ENCODE assay signal across 9 cellular contexts in genomic region chr12:49109631-49110172, GRCh38. TPM values are rescaled to one million over a fixed set of nuclear protein-coding genes. Genes with fewer than 3 reads are reported as not detected.
DNase-seq lines count a peak whose midpoint lies in the region; ATAC-seq, FAIRE-seq and TF ChIP-seq lines count a peak whose summit lies in the region.
"Had no signal": no experiment of that assay in that cellular context is flagged by ENCODE, and none has a peak within 500 bp of the region (broad histone marks: within the 10 kb centered on the region; RNA-seq: fewer than 3 reads in every experiment).

No MANE protein-coding gene starts in this region.

- H2BK5ac ChIP-seq in neuronal stem cell (ENCODE audit: low read length), result no peak overlapping the region

- H3K9me3 ChIP-seq in CD4-positive, alpha-beta T cell (ENCODE audit: control insufficient read depth, low read length), result no peaks in the 10 kb centered on the region
- H3K9me3 ChIP-seq in PC-3 (ENCODE audit: low read length) (no peaks in the 10 kb centered on the region), neuronal stem cell (replicated peaks in 1 of 2; ENCODE audit: control insufficient read depth in 2 of 2, insufficient read depth in 1 of 2, low read depth in 1 of 2, low read length in 2 of 2) (no peaks in the 10 kb centered on the region)

- CTCF ChIA-PET in CD4-positive, alpha-beta T cell (lab: Charles Lee), result interaction anchor here (0.8 to 4.9 kb wide), 9 partner anchors 10 to 597 kb away, joined by 3 to 38 read pairs (median 7); partner anchors contain the start of genes FMNL3, RHEBL1 and TUBA1B
- CTCF ChIA-PET in PC-3 (lab: Charles Lee), result interaction anchor here (1.0 kb wide), 1 partner anchor 22 kb away, joined by 3 read pairs; no protein-coding TSS in a partner anchor

- H3K23ac ChIP-seq in neuronal stem cell (ENCODE audit: low read depth, low read length, poor library complexity), result no peak overlapping the region

- no peaks in the 10 kb centered on the region for H3K36me3 ChIP-seq in PC-3 (ENCODE audit: low read depth, low read length)
- peaks cover 11 to 34% of the 10 kb centered on the region in 2 donors for H3K36me3 ChIP-seq in neuronal stem cell (replicated peaks in 1 of 2; ENCODE audit: control insufficient read depth in 2 of 2, insufficient read depth in 2 of 2, low read length in 2 of 2)

- H3K36me3 Mint-ChIP-seq in CD4-positive, alpha-beta T cell (ENCODE audit: low read depth), result peaks cover 45% of the 10 kb centered on the region
- H3K36me3 Mint-ChIP-seq in endothelial cell (ENCODE audit: low read depth, unreplicated experiment), result peaks cover 4% of the 10 kb centered on the region

- H4K8ac ChIP-seq in neuronal stem cell (ENCODE audit: low read depth, low read length), result no peak overlapping the region

- peaks cover 30% of the 10 kb centered on the region for H3K4me1 ChIP-seq in PC-3 (ENCODE audit: insufficient read depth, low read length)
- peaks cover 6 to 7% of the 10 kb centered on the region in 2 donors for H3K4me1 ChIP-seq in neuronal stem cell (ENCODE audit: control insufficient read depth in 2 of 2, insufficient read depth in 1 of 2, low read depth in 1 of 2, low read length in 2 of 2)

- FAIRE-seq in D721Med (lab: Jason Lieb, UNC), result no peak
- FAIRE-seq: endometrium had no signal

- H3K4me2 ChIP-seq in PC-3 (ENCODE audit: low read length) (peak overlapping the region; percentile 94), neuronal stem cell (ENCODE audit: insufficient read depth, low read length, poor library complexity, severe bottlenecking) (peak overlapping the region; percentile 61)

- peaks cover 35% of the 10 kb centered on the region for H3K4me1 Mint-ChIP-seq in CD4-positive, alpha-beta T cell (ENCODE audit: low read depth)
- H3K4me1 Mint-ChIP-seq in endothelial cell (ENCODE audit: unreplicated experiment), result peaks cover 40% of the 10 kb centered on the region

- H2AK5ac ChIP-seq in neuronal stem cell (ENCODE audit: low read depth, low read length), result no peak overlapping the region

- BruUV-seq in PC-3 (replicated peaks; lab: Mats Ljungman, UMichigan), result no TSS peak

- no peak overlapping the region for H2BK120ac ChIP-seq in neuronal stem cell (ENCODE audit: low read depth, low read length)

- POLR2A ChIA-PET in CD4-positive, alpha-beta T cell (lab: Charles Lee), result interaction anchor here (0.6 to 8.9 kb wide), 16 partner anchors 10 to 632 kb away, joined by 3 to 178 read pairs (median 7); partner anchors contain the start of genes DHH, RHEBL1, SPATS2 and TUBA1A
- POLR2A ChIA-PET in PC-3 (lab: Charles Lee; ENCODE audit: unreplicated experiment), result interaction anchor here (0.6 to 1.0 kb wide), 2 partner anchors 21 to 40 kb away, joined by 3 to 4 read pairs; partner anchors contain the start of gene RHEBL1

- DNase-seq in CD4-positive, alpha-beta T cell, result no peak
- DNase-seq in PC-3 (no peak), endothelial cell (ENCODE audit: low spot score) (no peak), neuronal stem cell (ENCODE audit: low spot score) (no peak), D721Med (ENCODE audit: insufficient read length, low spot score) (no peak), NCI-H146 treated with DMSO at 0.1 percent for 48 hours (lab: John Stamatoyannopoulos, UW; ENCODE audit: unreplicated experiment) (no peak), NCI-H82 treated with DMSO at 0.1 percent for 48 hours (lab: John Stamatoyannopoulos, UW; ENCODE audit: unreplicated experiment) (no peak), mucosa of gallbladder (ENCODE audit: low spot score) (no peak)

- H3F3A ChIP-seq in PC-3 (ENCODE audit: low read length, unreplicated experiment), result no peaks in the 10 kb centered on the region

- no peaks in the 10 kb centered on the region for H3K9me2 ChIP-seq in PC-3 (replicated peaks; ENCODE audit: low read length)

- peaks cover 34% of the 10 kb centered on the region for H3K79me2 ChIP-seq in PC-3 (ENCODE audit: low read length)

- peak overlapping the region; percentile 97 for H3K27ac Mint-ChIP-seq in CD4-positive, alpha-beta T cell
- H3K27ac Mint-ChIP-seq in endothelial cell (ENCODE audit: unreplicated experiment), result peak overlapping the region; percentile 95

- no peaks in the 10 kb centered on the region for H3K9me3 Mint-ChIP-seq in CD4-positive, alpha-beta T cell
- H3K9me3 Mint-ChIP-seq in endothelial cell (ENCODE audit: unreplicated experiment), result no peaks in the 10 kb centered on the region

- H3K27ac ChIP-seq in CD4-positive, alpha-beta T cell (ENCODE audit: low read depth, low read length), result peak overlapping the region; percentile 94
- no peak overlapping the region for H3K27ac ChIP-seq in PC-3 (ENCODE audit: low read length)
- no peak overlapping the region for H3K27ac ChIP-seq in neuronal stem cell (replicated peaks; ENCODE audit: low read length)

- H3K4ac ChIP-seq in neuronal stem cell (ENCODE audit: low read length), result no peak overlapping the region

- no peaks in the 10 kb centered on the region for H3K27me3 ChIP-seq in CD4-positive, alpha-beta T cell (ENCODE audit: control insufficient read depth, insufficient read depth, low read length)
- H3K27me3 ChIP-seq in PC-3 (ENCODE audit: low read length) (no peaks in the 10 kb centered on the region), neuronal stem cell (ENCODE audit: control insufficient read depth in 3 of 3, insufficient read depth in 3 of 3, low read depth in 1 of 3, low read length in 3 of 3) (no peaks in the 10 kb centered on the region)

- no peak for TF ChIP-seq CTCF in CD4-positive, alpha-beta T cell (IDR thresholded peaks at IDR 0.05)
- no peak for TF ChIP-seq CTCF in PC-3 (conservative IDR thresholded peaks at IDR 0.05; ENCODE audit: low read depth, low read length)
- TF ChIP-seq CTCF in endothelial cell (IDR thresholded peaks at IDR 0.05; ENCODE audit: unreplicated experiment), result no peak
- TF ChIP-seq CTCF in D721Med (IDR thresholded peaks at IDR 0.05; ENCODE audit: insufficient read depth, missing control alignments), result no peak

- H3K9ac ChIP-seq in PC-3 (ENCODE audit: low read length) (peak overlapping the region; percentile 78; the same call in 1 of the 2 replicates), neuronal stem cell (ENCODE audit: low read depth, low read length, poor library complexity) (no peak overlapping the region)

- no peak overlapping the region for H3K14ac ChIP-seq in neuronal stem cell (ENCODE audit: low read length)

- H3K18ac ChIP-seq in neuronal stem cell (ENCODE audit: low read length), result no peak overlapping the region

- H3K79me1 ChIP-seq in neuronal stem cell (ENCODE audit: low read depth, low read length), result peaks cover 4% of the 10 kb centered on the region

- H3K27me3 Mint-ChIP-seq in CD4-positive, alpha-beta T cell, result no peaks in the 10 kb centered on the region
- H3K27me3 Mint-ChIP-seq in endothelial cell (ENCODE audit: unreplicated experiment), result peaks cover 11% of the 10 kb centered on the region

- ATAC-seq in CD4-positive, alpha-beta T cell (ENCODE audit: poor library complexity), result no peak
- ATAC-seq in PC-3, result no peak

- WGBS in neuronal stem cell (ENCODE audit: extremely low coverage in 2 of 2, insufficient read length in 2 of 2, insufficient replicate concordance in 1 of 2), 2 donors, result no CpG with 5 or more reads among the region's 10 CpGs

- intact Hi-C loops in CD4-positive, alpha-beta T cell (cut with DNase I, micrococcal nuclease), result loop anchor here (1.0 to 5.0 kb wide), 5 partner anchors 15 to 83 kb away; partner anchors contain the start of genes DHH (in 1 of the 2) and TUBA1B (in 1 of the 2)
- intact Hi-C loops in PC-3 (cut with micrococcal nuclease), result loop anchor here (2.0 kb wide), 1 partner anchor 15 kb away; the partner anchor contains the start of gene DHH

- H4K91ac ChIP-seq in neuronal stem cell (ENCODE audit: low read depth, low read length, poor library complexity), result no peak overlapping the region

- peak overlapping the region; percentile 94 for H3K4me3 ChIP-seq in PC-3 (ENCODE audit: low read length)
- H3K4me3 ChIP-seq in neuronal stem cell (ENCODE audit: low read length in 2 of 2), result peak overlapping the region; percentile 81 to 91

- H2AFZ ChIP-seq in PC-3 (ENCODE audit: low read length) (peak overlapping the region; percentile 53), neuronal stem cell (ENCODE audit: low read length) (peak overlapping the region; percentile 89)

- no peak overlapping the region for H2BK12ac ChIP-seq in neuronal stem cell (ENCODE audit: low read length)

- no peaks in the 10 kb centered on the region for H4K20me1 ChIP-seq in PC-3 (ENCODE audit: low read length)

- H2BK15ac ChIP-seq in neuronal stem cell (ENCODE audit: low read length), result no peak overlapping the region

- H3K4me3 Mint-ChIP-seq in CD4-positive, alpha-beta T cell, result peak overlapping the region; percentile 89
- H3K4me3 Mint-ChIP-seq in endothelial cell (ENCODE audit: unreplicated experiment), result peak overlapping the region; percentile 99

RNA-seq across cellular contexts. Expression of gene LMBR1L, which starts 0.9 kb away (rescaled TPM):
- 100 to 1,000 TPM; 401 to 418 TPM for total RNA-seq in CD4-positive, alpha-beta T cell
- total RNA-seq in PC-3 (2014; rRNA removed), result 17.1 and 18.5 TPM in 2 replicates
- 175 TPM for total RNA-seq in endothelial cell (ENCODE audit: unreplicated experiment)
- polyA plus RNA-seq in neuronal stem cell (2013, experiment 1 of 2), result 46.3 TPM
- 47.9 TPM for polyA plus RNA-seq in neuronal stem cell (2013, experiment 2 of 2)
- total RNA-seq in mucosa of gallbladder, result 53.1 TPM

RNA-seq across cellular contexts. Expression of gene DHH, which starts 15.1 kb away (rescaled TPM):
- total RNA-seq in CD4-positive, alpha-beta T cell, result 1 to 10 TPM in 1 of 2 experiments, under 1 TPM in 1; 0.71 to 1.1 TPM
- 0.04 and 0.23 TPM in 2 replicates for total RNA-seq in PC-3 (2014; rRNA removed)
- total RNA-seq in endothelial cell (ENCODE audit: unreplicated experiment), result 0.46 TPM
- 0.14 TPM for polyA plus RNA-seq in neuronal stem cell (2013, experiment 1 of 2)
- 0.12 TPM for polyA plus RNA-seq in neuronal stem cell (2013, experiment 2 of 2)
- 1.5 TPM for total RNA-seq in mucosa of gallbladder

RNA-seq across cellular contexts. Expression of gene TUBA1B, which starts 21.5 kb away (rescaled TPM):
- total RNA-seq in CD4-positive, alpha-beta T cell, result 100 to 1,000 TPM; 116 to 120 TPM
- total RNA-seq in PC-3 (2014; rRNA removed) (4,374 and 4,720 TPM in 2 replicates), endothelial cell (ENCODE audit: unreplicated experiment) (915 TPM), mucosa of gallbladder (361 TPM)
- 3,086 TPM for polyA plus RNA-seq in neuronal stem cell (2013, experiment 1 of 2)
- polyA plus RNA-seq in neuronal stem cell (2013, experiment 2 of 2), result 3,054 TPM

RNA-seq across cellular contexts. Expression of gene RHEBL1, which starts 39.9 kb away (rescaled TPM):
- 1 to 10 TPM; 5.1 to 6.0 TPM for total RNA-seq in CD4-positive, alpha-beta T cell
- total RNA-seq in PC-3 (2014; rRNA removed) (4.2 and 5.0 TPM in 2 replicates), endothelial cell (ENCODE audit: unreplicated experiment) (3.2 TPM), mucosa of gallbladder (0.29 TPM)
- polyA plus RNA-seq in neuronal stem cell (2013, experiment 1 of 2), result 4.0 TPM
- 4.1 TPM for polyA plus RNA-seq in neuronal stem cell (2013, experiment 2 of 2)

RNA-seq across cellular contexts. Expression of gene KMT2D, which starts 49.1 kb away (rescaled TPM):
- total RNA-seq in CD4-positive, alpha-beta T cell, result 100 to 1,000 TPM; 107 to 110 TPM
- total RNA-seq in PC-3 (2014; rRNA removed), result 41.9 and 51.7 TPM in 2 replicates
- total RNA-seq in endothelial cell (ENCODE audit: unreplicated experiment), result 135 TPM
- polyA plus RNA-seq in neuronal stem cell (2013, experiment 1 of 2), result 10.4 TPM
- 10.8 TPM for polyA plus RNA-seq in neuronal stem cell (2013, experiment 2 of 2)
- total RNA-seq in mucosa of gallbladder, result 104 TPM
